15 cellular contexts compared by ENCODE assay signal in genomic region chr17:64297467-64298088, GRCh38. TPM values are rescaled to one million over a fixed set of nuclear protein-coding genes. Genes with fewer than 3 reads are reported as not detected.
DNase-seq lines count a peak whose midpoint lies in the region; ATAC-seq lines count a peak whose summit lies in the region.
"Had no signal": no experiment of that assay in that cellular context is flagged by ENCODE, and none has a peak within 500 bp of the region (broad histone marks: within the 10 kb centered on the region; RNA-seq: fewer than 3 reads in every experiment).

No MANE protein-coding gene starts in this region.

- peak; percentile 72 for DNase-seq in islet precursor cell
- DNase-seq in myocyte (ENCODE audit: low read depth): peak; percentile 24
- DNase-seq in sciatic nerve (ENCODE audit: low spot score): no peak
- no peak for DNase-seq in activated T-cell treated with anti-CD3 and anti-CD28 coated beads, Interleukin-2, amount 50 U/mL, for 4 hours
- DNase-seq in activated CD4-positive, alpha-beta T cell treated with anti-CD3 and anti-CD28 coated beads, Interleukin-2, amount 50 U/mL, for 1 hour: no peak
- DNase-seq: Calu3; CD8-positive, alpha-beta T cell; DMS79 treated with DMSO at 0.1 percent for 48 hours; GOT3; H7; HFFc6 had no signal

- no peaks in the 10 kb centered on the region for H3K9me3 Mint-ChIP-seq in activated T-cell treated with anti-CD3 and anti-CD28 coated beads, Interleukin-2, amount 50 U/mL, for 4 hours
- H3K9me3 Mint-ChIP-seq: CD8-positive, alpha-beta T cell; HFFc6 had no signal

- no peak overlapping the region for H3K4me3 Mint-ChIP-seq in activated T-cell treated with anti-CD3 and anti-CD28 coated beads, Interleukin-2, amount 50 U/mL, for 4 hours
- H3K4me3 Mint-ChIP-seq: B cell; CD8-positive, alpha-beta T cell; HFFc6 had no signal

- no peaks in the 10 kb centered on the region for H3K36me3 Mint-ChIP-seq in activated T-cell treated with anti-CD3 and anti-CD28 coated beads, Interleukin-2, amount 50 U/mL, for 4 hours (ENCODE audit: insufficient read depth)
- H3K36me3 Mint-ChIP-seq: CD8-positive, alpha-beta T cell had no signal

- intact Hi-C loops in sciatic nerve (cut with DNase I): no loop called here

- peaks cover 1% of the 10 kb centered on the region for H3K4me1 Mint-ChIP-seq in activated T-cell treated with anti-CD3 and anti-CD28 coated beads, Interleukin-2, amount 50 U/mL, for 4 hours (ENCODE audit: low read depth)
- H3K4me1 Mint-ChIP-seq: B cell had no signal

- ATAC-seq in sciatic nerve: peak; percentile 44
- ATAC-seq in HG02885 (IDR thresholded peaks at IDR 0.05; ENCODE audit: poor library complexity, unreplicated experiment): no peak
- ATAC-seq in activated T-cell treated with anti-CD3 and anti-CD28 coated beads, Interleukin-2, amount 50 U/mL, for 4 hours: no peak
- ATAC-seq: CD8-positive, alpha-beta T cell; GM12878; HCT116 had no signal

- no peaks in the 10 kb centered on the region for H3K27me3 Mint-ChIP-seq in activated T-cell treated with anti-CD3 and anti-CD28 coated beads, Interleukin-2, amount 50 U/mL, for 4 hours (ENCODE audit: low read depth)

RNA-seq across cellular contexts. Expression of gene TEX2, which starts 34.5 kb away (rescaled TPM):
- total RNA-seq in myocyte (77.4 and 90.2 TPM in 2 replicates), sciatic nerve (39.5 TPM)
- 51.2 TPM for polyA plus RNA-seq in myocyte (2012)
- 10 to 100 TPM; 18.4 to 20.4 (median 19.9) TPM for total RNA-seq in activated T-cell treated with anti-CD3 and anti-CD28 coated beads, Interleukin-2, amount 50 U/mL, for 4 hours

Comparison
In these comparisons a context has a peak if more than half of its experiments do, and no peak if none do; other contexts are left out.
1. DNase-seq: peak in islet precursor cell (single experiment) and myocyte (single experiment); none in sciatic nerve (single experiment), activated T-cell treated with anti-CD3 and anti-CD28 coated beads, Interleukin-2, amount 50 U/mL, for 4 hours (single experiment) and activated CD4-positive, alpha-beta T cell treated with anti-CD3 and anti-CD28 coated beads, Interleukin-2, amount 50 U/mL, for 1 hour (single experiment).